In genomic region chr16:3147757-3148104, GRCh38 we compare ENCODE assay signal across 22 cellular contexts. TPM values are rescaled to one million over a fixed set of nuclear protein-coding genes. Genes with fewer than 3 reads are reported as not detected.
DNase-seq lines count a peak whose midpoint lies in the region; ATAC-seq and TF ChIP-seq lines count a peak whose summit lies in the region.
"Had no signal": no experiment of that assay in that cellular context is flagged by ENCODE, and none has a peak within 500 bp of the region (broad histone marks: within the 10 kb centered on the region; RNA-seq: fewer than 3 reads in every experiment).

No MANE protein-coding gene starts in this region.

- no peaks in the 10 kb centered on the region for H3K9me3 Mint-ChIP-seq in dendritic cell treated with granulocyte-macrophage colony-stimulating factor and Interleukin-4, amounts not matched to agents 40 ng/mL and 50 ng/mL, for 4 days
- peaks cover 4% of the 10 kb centered on the region for H3K9me3 Mint-ChIP-seq in activated naive CD8-positive, alpha-beta T cell treated with anti-CD3 and anti-CD28 coated beads, Interleukin-2, amount 50 U/mL, for 24 hours

- ATAC-seq in left cardiac atrium (no peak), left ventricle myocardium superior (no peak), lower lobe of right lung (no peak), HG03025 (IDR thresholded peaks at IDR 0.05; ENCODE audit: low FRiP score, unreplicated experiment) (no peak), esophagus mucosa (no peak)
- no peak for ATAC-seq in activated naive CD8-positive, alpha-beta T cell treated with anti-CD3 and anti-CD28 coated beads, Interleukin-2, amount 50 U/mL, for 24 hours
- ATAC-seq: A549, HCT116 had no signal

- H3K36me3 Mint-ChIP-seq in dendritic cell treated with granulocyte-macrophage colony-stimulating factor and Interleukin-4, amounts not matched to agents 40 ng/mL and 50 ng/mL, for 4 days (ENCODE audit: low read depth): peaks cover 14% of the 10 kb centered on the region
- H3K36me3 Mint-ChIP-seq in activated naive CD8-positive, alpha-beta T cell treated with anti-CD3 and anti-CD28 coated beads, Interleukin-2, amount 50 U/mL, for 24 hours (ENCODE audit: low read depth): peaks cover 4% of the 10 kb centered on the region

- H3K9me3 ChIP-seq in lower lobe of right lung: no peaks in the 10 kb centered on the region
- H3K9me3 ChIP-seq: A549; BE2C; BLaER1 treated with 17β-estradiol and CSF1 and Interleukin-3, amounts not matched to agents 10 nM and 100 nM; Caco-2 had no signal

- DNase-seq in left cardiac atrium (peak; percentile 17), left ventricle myocardium superior (no peak), lower lobe of right lung (peak; percentile 32), posterior vena cava (ENCODE audit: low spot score) (peak; percentile 54)
- DNase-seq in activated naive CD8-positive, alpha-beta T cell treated with anti-CD3 and anti-CD28 coated beads, Interleukin-2, amount 50 U/mL, for 24 hours: no peak
- DNase-seq: 8988T; ACHN; AML-193; BE2C; Caco-2; CD4-positive, alpha-beta memory T cell; DMS153; DND-41; GM23248 had no signal

- H3K27ac Mint-ChIP-seq in dendritic cell treated with granulocyte-macrophage colony-stimulating factor and Interleukin-4, amounts not matched to agents 40 ng/mL and 50 ng/mL, for 4 days: peak overlapping the region; percentile 47
- H3K27ac Mint-ChIP-seq in activated naive CD8-positive, alpha-beta T cell treated with anti-CD3 and anti-CD28 coated beads, Interleukin-2, amount 50 U/mL, for 24 hours: no peak overlapping the region
- H3K27ac Mint-ChIP-seq: CD14-positive monocyte had no signal

- H3K4me3 Mint-ChIP-seq in dendritic cell treated with granulocyte-macrophage colony-stimulating factor and Interleukin-4, amounts not matched to agents 40 ng/mL and 50 ng/mL, for 4 days: no peak overlapping the region
- no peak overlapping the region for H3K4me3 Mint-ChIP-seq in activated naive CD8-positive, alpha-beta T cell treated with anti-CD3 and anti-CD28 coated beads, Interleukin-2, amount 50 U/mL, for 24 hours
- H3K4me3 Mint-ChIP-seq: CD14-positive monocyte; CD4-positive, alpha-beta memory T cell; H9 had no signal

- no peak for TF ChIP-seq CTCF in lower lobe of right lung (IDR thresholded peaks at IDR 0.05)

- no peak overlapping the region for H3K27ac ChIP-seq in lower lobe of right lung
- H3K27ac ChIP-seq: A549; BLaER1 treated with 17β-estradiol and CSF1 and Interleukin-3, amounts not matched to agents 10 nM and 100 nM; GM23248 had no signal

- H3K4me1 ChIP-seq in lower lobe of right lung: peaks cover 21% of the 10 kb centered on the region
- H3K4me1 ChIP-seq: Caco-2 had no signal

- H3K4me3 ChIP-seq in lower lobe of right lung: no peak overlapping the region
- H3K4me3 ChIP-seq: A549; BLaER1 treated with 17β-estradiol and CSF1 and Interleukin-3, amounts not matched to agents 10 nM and 100 nM; GM23248 had no signal

- peaks cover 2% of the 10 kb centered on the region for H3K36me3 ChIP-seq in lower lobe of right lung
- H3K36me3 ChIP-seq: BE2C had no signal

- peaks cover 29% of the 10 kb centered on the region for H3K27me3 Mint-ChIP-seq in dendritic cell treated with granulocyte-macrophage colony-stimulating factor and Interleukin-4, amounts not matched to agents 40 ng/mL and 50 ng/mL, for 4 days
- H3K27me3 Mint-ChIP-seq in activated naive CD8-positive, alpha-beta T cell treated with anti-CD3 and anti-CD28 coated beads, Interleukin-2, amount 50 U/mL, for 24 hours: peaks cover 9% of the 10 kb centered on the region

- H3K27me3 ChIP-seq in lower lobe of right lung (ENCODE audit: low read depth): no peaks in the 10 kb centered on the region
- H3K27me3 ChIP-seq: BE2C had no signal

- intact Hi-C loops in left cardiac atrium (cut with DNase I): no loop called here
- intact Hi-C loops in left ventricle myocardium superior (cut with micrococcal nuclease): no loop called here
- intact Hi-C loops in dendritic cell treated with granulocyte-macrophage colony-stimulating factor and Interleukin-4, amounts not matched to agents 40 ng/mL and 50 ng/mL, for 4 days (cut with micrococcal nuclease): loop anchor here (2.0 kb wide), 1 partner anchor 13 kb away; the partner anchor contains the start of gene ZNF213
- intact Hi-C loops in lower lobe of right lung (cut with DNase I): no loop called here
- intact Hi-C loops in posterior vena cava (cut with DNase I): loop anchor here in 1 of 2 donors (1.0 kb wide), 1 partner anchor 36 kb away; no protein-coding TSS in a partner anchor

- H3K4me1 Mint-ChIP-seq in dendritic cell treated with granulocyte-macrophage colony-stimulating factor and Interleukin-4, amounts not matched to agents 40 ng/mL and 50 ng/mL, for 4 days (ENCODE audit: low read depth): peaks cover 27% of the 10 kb centered on the region
- peaks cover 27% of the 10 kb centered on the region for H3K4me1 Mint-ChIP-seq in activated naive CD8-positive, alpha-beta T cell treated with anti-CD3 and anti-CD28 coated beads, Interleukin-2, amount 50 U/mL, for 24 hours

RNA-seq across cellular contexts. Expression of gene ZNF213, which starts 12.9 kb away (rescaled TPM):
- 1 to 10 TPM; 6.5 to 6.7 TPM for total RNA-seq in left cardiac atrium
- total RNA-seq in left ventricle myocardium superior: 7.1 TPM
- total RNA-seq in lower lobe of right lung: 10.2 TPM
- total RNA-seq in posterior vena cava: 10 to 100 TPM in 1 of 2 donors, 1 to 10 TPM in 1; 8.3 to 10.2 TPM
- total RNA-seq in esophagus mucosa: 9.7 TPM

RNA-seq across cellular contexts. Expression of gene ZNF205, which starts 35.3 kb away (rescaled TPM):
- total RNA-seq in left cardiac atrium (1 to 10 TPM; 7.0 to 7.2 TPM), left ventricle myocardium superior (8.8 TPM), lower lobe of right lung (11.9 TPM), posterior vena cava (1 to 10 TPM; 7.6 to 8.3 TPM), esophagus mucosa (5.6 TPM)
- total RNA-seq: CD4-positive, alpha-beta memory T cell had no signal

RNA-seq across cellular contexts. Expression of gene OR1F1, which starts 40.3 kb away (rescaled TPM):
- total RNA-seq in left cardiac atrium (not detected), left ventricle myocardium superior (not detected), lower lobe of right lung (not detected), posterior vena cava (not detected), esophagus mucosa (not detected)
- total RNA-seq: Caco-2, GM23248, H9 had no signal

RNA-seq across cellular contexts. Expression of gene ZSCAN10, which starts 48.6 kb away (rescaled TPM):
- not detected for total RNA-seq in left cardiac atrium
- not detected for total RNA-seq in left ventricle myocardium superior
- not detected for total RNA-seq in lower lobe of right lung
- not detected for total RNA-seq in posterior vena cava
- total RNA-seq in esophagus mucosa: not detected
- total RNA-seq: Caco-2, GM23248 had no signal

Comparison
In these comparisons a context has a peak if more than half of its experiments do, and no peak if none do; other contexts are left out.
1. DNase-seq: peak in left cardiac atrium (single experiment), lower lobe of right lung (single experiment) and posterior vena cava (single experiment); none in left ventricle myocardium superior (single experiment) and activated naive CD8-positive, alpha-beta T cell treated with anti-CD3 and anti-CD28 coated beads, Interleukin-2, amount 50 U/mL, for 24 hours (single experiment).